ENCODE assay signal across 19 cellular contexts in the genomic region with DNA sequence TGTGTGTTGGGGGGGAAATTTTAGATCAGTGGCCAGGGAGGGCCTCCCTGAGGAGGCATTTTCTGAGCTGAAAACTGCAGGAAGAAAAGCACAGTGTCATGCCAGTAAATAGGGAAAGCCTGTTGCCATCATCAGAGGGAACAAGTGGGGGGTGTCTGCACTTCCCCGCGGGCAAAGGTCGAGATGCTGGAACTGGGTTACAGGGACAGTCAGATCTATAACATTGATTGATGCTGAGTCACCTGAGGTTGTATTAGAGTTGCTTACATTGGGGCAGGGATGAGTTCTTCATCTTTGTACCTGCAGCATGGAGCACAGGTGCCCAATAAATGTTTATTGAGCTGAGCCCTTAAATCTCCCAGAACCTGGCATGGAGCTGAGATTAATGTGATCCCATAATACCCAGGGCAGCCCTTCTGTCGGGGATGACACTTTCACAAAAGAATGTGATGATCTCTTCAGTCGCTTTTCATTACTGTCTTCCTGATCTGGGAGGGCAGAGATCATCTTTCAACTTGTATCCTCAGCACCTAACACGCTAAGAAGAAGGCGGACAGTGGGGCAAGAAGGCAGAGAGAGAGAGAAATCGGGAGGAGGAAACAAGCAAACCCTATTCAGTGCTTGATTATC. TPM values are rescaled to one million over a fixed set of nuclear protein-coding genes. Genes with fewer than 3 reads are reported as not detected.
DNase-seq lines count a peak whose midpoint lies in the region; ATAC-seq, FAIRE-seq and TF ChIP-seq lines count a peak whose summit lies in the region.
"Had no signal": no experiment of that assay in that cellular context is flagged by ENCODE, and none has a peak within 500 bp of the region (broad histone marks: within the 10 kb centered on the region; RNA-seq: fewer than 3 reads in every experiment).

No MANE protein-coding gene starts in this region.

- H3K4me3 ChIP-seq in H7 (ENCODE audit: insufficient read depth, low read depth, low read length) (no peak overlapping the region), Peyer's patch (no peak overlapping the region), small intestine (ENCODE audit: low read depth in 1 of 2, low read length in 2 of 2) (no peak overlapping the region), adrenal gland (no peak overlapping the region)
- H3K4me3 ChIP-seq: lung, sigmoid colon, SK-N-MC, testis had no signal

- peak overlapping the region in 1 of 4 donors; percentile 32 for H3K27ac ChIP-seq in Peyer's patch
- no peak overlapping the region for H3K27ac ChIP-seq in small intestine (ENCODE audit: low read depth in 1 of 2, low read length in 1 of 2)
- H3K27ac ChIP-seq in adrenal gland = no peak overlapping the region
- H3K27ac ChIP-seq: sigmoid colon, SK-N-MC, testis had no signal

- TF ChIP-seq POLR2A in Peyer's patch (IDR thresholded peaks at IDR 0.05) = no peak
- TF ChIP-seq POLR2A in adrenal gland (IDR thresholded peaks at IDR 0.05) = no peak

- no peaks in the 10 kb centered on the region for H3K36me3 ChIP-seq in H7 (replicated peaks; ENCODE audit: control insufficient read depth, insufficient read depth, low read length)
- H3K36me3 ChIP-seq in Peyer's patch = no peaks in the 10 kb centered on the region
- H3K36me3 ChIP-seq in small intestine (ENCODE audit: control insufficient read depth in 2 of 2, insufficient read depth in 2 of 2, low read length in 2 of 2) = no peaks in the 10 kb centered on the region
- H3K36me3 ChIP-seq in adrenal gland (replicated peaks in 1 of 2) = no peaks in the 10 kb centered on the region
- H3K36me3 ChIP-seq: sigmoid colon had no signal

- FAIRE-seq in small intestine (lab: Jason Lieb, UNC) = no peak

- 16 to 56% (median 38%) methylated on average over 8 of the region's 8 CpGs for WGBS in small intestine, 3 donors
- 75 to 84% (median 79%) methylated on average over 8 of the region's 8 CpGs for WGBS in adrenal gland, 4 donors

- H3K4me1 ChIP-seq in Peyer's patch (peaks cover 0 to 10% (median 1%) of the 10 kb centered on the region in 4 donors), small intestine (ENCODE audit: control insufficient read depth in 2 of 2, insufficient read depth in 1 of 2, low read depth in 1 of 2, low read length in 1 of 2) (peaks cover 0 to 5% of the 10 kb centered on the region in 2 donors), adrenal gland (replicated peaks in 1 of 2) (peaks cover 5% of the 10 kb centered on the region in 2 donors)

- no peak for TF ChIP-seq CTCF in Peyer's patch (IDR thresholded peaks at IDR 0.05)
- no peak for TF ChIP-seq CTCF in adrenal gland (IDR thresholded peaks at IDR 0.05)

- H3K27me3 ChIP-seq in H7 (ENCODE audit: control insufficient read depth, insufficient read depth, low read length) (peaks cover 9% of the 10 kb centered on the region), Peyer's patch (no peaks in the 10 kb centered on the region), small intestine (ENCODE audit: control insufficient read depth in 2 of 2, insufficient read depth in 2 of 2, low read length in 2 of 2) (no peaks in the 10 kb centered on the region), adrenal gland (no peaks in the 10 kb centered on the region)
- H3K27me3 ChIP-seq: sigmoid colon, testis had no signal

- no peak for ATAC-seq in GM18867 (IDR thresholded peaks at IDR 0.05; ENCODE audit: unreplicated experiment)
- ATAC-seq: HCT116 had no signal

- DNase-seq in H7 (peak; percentile 13), Peyer's patch (peak in 2 of 3 donors; percentile 89), left kidney (ENCODE audit: low read depth, low spot score) (peak; percentile 72), small intestine (peak; percentile 93), AG20443 (ENCODE audit: low spot score) (no peak), adrenal gland (no peak)
- DNase-seq: activated CD4-positive, alpha-beta T cell treated with anti-CD3 and anti-CD28 coated beads, Interleukin-2, amount 50 U/mL, for 4 hours; caudate nucleus; effector CD8-positive, alpha-beta T cell; GDM1; NCI-H1048; NCI-H2107; sigmoid colon; stimulated activated CD4-positive, alpha-beta T cell treated with anti-CD3 and anti-CD28 coated beads, Interleukin-4, amount 100 ng/mL, for 24 hours; testis had no signal

- intact Hi-C loops in adrenal gland (cut with DNase I) = loop anchor here in 1 of 2 donors (5.0 kb wide), 1 partner anchor 261 kb away; no protein-coding TSS in a partner anchor

- H3K9me3 ChIP-seq in Peyer's patch = no peaks in the 10 kb centered on the region
- H3K9me3 ChIP-seq in small intestine (ENCODE audit: control insufficient read depth, low read depth) = no peaks in the 10 kb centered on the region
- no peaks in the 10 kb centered on the region for H3K9me3 ChIP-seq in adrenal gland (replicated peaks in 1 of 3)
- H3K9me3 ChIP-seq: sigmoid colon, testis had no signal

RNA-seq across cellular contexts. Expression of a gene that starts 5.9 kb away (rescaled TPM):
- total RNA-seq in H7 (2014; rRNA removed; shearing (Covaris generic)) = 8.8 and 8.9 TPM in 2 replicates
- total RNA-seq in Peyer's patch (100 to 1,000 TPM in 2 of 4 donors, 10 to 100 TPM in 2; 17.3 to 185 (median 120) TPM), adrenal gland (10 to 100 TPM in 7 of 8 donors, 1 to 10 TPM in 1; 6.0 to 31.1 (median 17.6) TPM)
- polyA plus RNA-seq in small intestine (1 to 10 TPM; 1.4 to 5.4 (median 3.4) TPM), adrenal gland (1 to 10 TPM; 1.5 to 3.5 (median 2.7) TPM)

Comparison
In these comparisons a context has a peak if more than half of its experiments do, and no peak if none do; other contexts are left out.
1. DNase-seq: peak in H7 (single experiment), Peyer's patch (2 of 3), left kidney (single experiment) and small intestine (single experiment); none in AG20443 (single experiment) and adrenal gland (0 of 7).